1 cellular context compared by ENCODE assay signal in the genomic region with DNA sequence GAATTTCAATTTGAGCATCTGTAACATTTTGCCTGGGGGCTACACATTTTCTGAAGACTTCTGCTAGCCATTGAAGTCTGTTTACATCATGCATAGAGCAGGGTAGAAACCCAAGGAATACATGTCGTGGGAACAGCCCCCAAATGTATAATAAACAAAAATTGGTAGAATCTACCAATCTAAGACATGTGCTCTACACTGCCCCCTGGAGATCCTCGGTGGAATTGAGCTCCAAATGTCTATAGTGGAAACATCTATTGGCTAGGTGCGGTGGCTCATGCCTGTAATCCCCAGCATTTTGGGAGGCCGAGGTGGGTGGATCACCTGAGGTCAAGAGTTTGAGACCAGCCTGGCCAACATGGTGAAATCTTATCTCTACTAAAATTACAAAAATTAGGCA.
TF ChIP-seq lines count a peak whose summit lies in the region.

No MANE protein-coding gene starts in this region.

TF ChIP-seq in liver, 16 proteins besides CTCF, POLR2A, EP300 and RAD21 (continued from another document):
- TF ChIP-seq, protein P1, sequence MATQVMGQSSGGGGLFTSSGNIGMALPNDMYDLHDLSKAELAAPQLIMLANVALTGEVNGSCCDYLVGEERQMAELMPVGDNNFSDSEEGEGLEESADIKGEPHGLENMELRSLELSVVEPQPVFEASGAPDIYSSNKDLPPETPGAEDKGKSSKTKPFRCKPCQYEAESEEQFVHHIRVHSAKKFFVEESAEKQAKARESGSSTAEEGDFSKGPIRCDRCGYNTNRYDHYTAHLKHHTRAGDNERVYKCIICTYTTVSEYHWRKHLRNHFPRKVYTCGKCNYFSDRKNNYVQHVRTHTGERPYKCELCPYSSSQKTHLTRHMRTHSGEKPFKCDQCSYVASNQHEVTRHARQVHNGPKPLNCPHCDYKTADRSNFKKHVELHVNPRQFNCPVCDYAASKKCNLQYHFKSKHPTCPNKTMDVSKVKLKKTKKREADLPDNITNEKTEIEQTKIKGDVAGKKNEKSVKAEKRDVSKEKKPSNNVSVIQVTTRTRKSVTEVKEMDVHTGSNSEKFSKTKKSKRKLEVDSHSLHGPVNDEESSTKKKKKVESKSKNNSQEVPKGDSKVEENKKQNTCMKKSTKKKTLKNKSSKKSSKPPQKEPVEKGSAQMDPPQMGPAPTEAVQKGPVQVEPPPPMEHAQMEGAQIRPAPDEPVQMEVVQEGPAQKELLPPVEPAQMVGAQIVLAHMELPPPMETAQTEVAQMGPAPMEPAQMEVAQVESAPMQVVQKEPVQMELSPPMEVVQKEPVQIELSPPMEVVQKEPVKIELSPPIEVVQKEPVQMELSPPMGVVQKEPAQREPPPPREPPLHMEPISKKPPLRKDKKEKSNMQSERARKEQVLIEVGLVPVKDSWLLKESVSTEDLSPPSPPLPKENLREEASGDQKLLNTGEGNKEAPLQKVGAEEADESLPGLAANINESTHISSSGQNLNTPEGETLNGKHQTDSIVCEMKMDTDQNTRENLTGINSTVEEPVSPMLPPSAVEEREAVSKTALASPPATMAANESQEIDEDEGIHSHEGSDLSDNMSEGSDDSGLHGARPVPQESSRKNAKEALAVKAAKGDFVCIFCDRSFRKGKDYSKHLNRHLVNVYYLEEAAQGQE (IDR thresholded peaks at IDR 0.05): no peak
- TF ChIP-seq EGR1 (IDR thresholded peaks at IDR 0.05; ENCODE audit: low read depth in 2 of 2): no peak
- TF ChIP-seq FOXA2 (IDR thresholded peaks at IDR 0.05): no peak
- no peak for TF ChIP-seq GABPA (IDR thresholded peaks at IDR 0.05 in 1 of 2, conservative IDR thresholded peaks at IDR 0.05 in 1 of 2)
- TF ChIP-seq HNF4G (IDR thresholded peaks at IDR 0.05): no peak
- no peak for TF ChIP-seq RXRA (IDR thresholded peaks at IDR 0.05)
- TF ChIP-seq FOXA1 (IDR thresholded peaks at IDR 0.05): no peak
- TF ChIP-seq, protein P2, sequence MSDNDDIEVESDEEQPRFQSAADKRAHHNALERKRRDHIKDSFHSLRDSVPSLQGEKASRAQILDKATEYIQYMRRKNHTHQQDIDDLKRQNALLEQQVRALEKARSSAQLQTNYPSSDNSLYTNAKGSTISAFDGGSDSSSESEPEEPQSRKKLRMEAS (IDR thresholded peaks at IDR 0.05): no peak
- TF ChIP-seq NR2F2 (IDR thresholded peaks at IDR 0.05): no peak
- TF ChIP-seq HNF4A (conservative IDR thresholded peaks at IDR 0.05): no peak
- no peak for TF ChIP-seq YY1 (IDR thresholded peaks at IDR 0.05)
- TF ChIP-seq, protein P3, sequence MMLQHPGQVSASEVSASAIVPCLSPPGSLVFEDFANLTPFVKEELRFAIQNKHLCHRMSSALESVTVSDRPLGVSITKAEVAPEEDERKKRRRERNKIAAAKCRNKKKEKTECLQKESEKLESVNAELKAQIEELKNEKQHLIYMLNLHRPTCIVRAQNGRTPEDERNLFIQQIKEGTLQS (IDR thresholded peaks at IDR 0.05): no peak
- TF ChIP-seq JUND (IDR thresholded peaks at IDR 0.05): no peak
